ENCODE assay signal across 26 cellular contexts in the genomic region with DNA sequence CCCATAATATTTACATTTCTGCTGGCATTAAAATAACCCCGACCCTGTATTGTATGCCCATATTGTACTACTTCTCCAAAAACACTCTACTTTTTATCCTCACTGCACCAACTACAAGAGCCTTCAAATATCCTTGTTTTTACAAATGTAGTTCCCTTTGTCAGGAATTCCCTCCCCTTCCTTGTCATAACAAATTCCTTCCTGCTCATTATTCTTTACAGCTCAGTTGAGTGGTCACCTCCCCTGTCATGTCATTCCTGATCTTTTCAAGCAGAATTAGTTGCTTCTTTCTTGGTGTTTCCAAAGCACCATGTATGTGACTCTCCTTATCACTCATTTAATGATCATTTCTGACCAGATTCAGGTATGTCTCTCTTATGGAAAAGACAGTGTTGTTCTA.
"Had no signal": no experiment of that assay in that cellular context is flagged by ENCODE, and none has a peak within 500 bp of the region (broad histone marks: within the 10 kb centered on the region; RNA-seq: fewer than 3 reads in every experiment).

No MANE protein-coding gene starts in this region.

- H3K4me1 ChIP-seq: foreskin keratinocyte, psoas muscle, sigmoid colon, testis, tibial nerve, upper lobe of right lung, vagina had no signal

- H3K36me3 Mint-ChIP-seq: natural killer cell treated with Interleukin-12 subunit alpha and Interleukin-12 subunit beta and Interleukin-15 and Interleukin-18, amount 100 ng/mL, for 72 hours; stimulated activated naive B cell treated with anti-CD40 and anti-IgM and Interleukin-4, amounts not matched to agents 10 μg/mL and 1 μg/mL and 100 μg/mL, for 72 hours had no signal

- H3K27me3 Mint-ChIP-seq: natural killer cell treated with Interleukin-12 subunit alpha and Interleukin-12 subunit beta and Interleukin-15 and Interleukin-18, amount 100 ng/mL, for 72 hours; stimulated activated naive B cell treated with anti-CD40 and anti-IgM and Interleukin-4, amounts not matched to agents 10 μg/mL and 1 μg/mL and 100 μg/mL, for 72 hours had no signal

- H3K4me3 ChIP-seq: hepatocyte, lung, psoas muscle, sigmoid colon, skin epidermis, testis, tibial nerve, upper lobe of right lung, vagina had no signal

- H3K9me3 ChIP-seq: neutrophil, psoas muscle, sigmoid colon, testis, tibial nerve, upper lobe of right lung, vagina had no signal

- FAIRE-seq: endothelial cell of umbilical vein, kidney had no signal

- H3K4me2 ChIP-seq: hepatocyte had no signal

- DNase-seq: effector CD4-positive, alpha-beta T cell; endodermal cell; erythroblast; foreskin keratinocyte; head of caudate nucleus; kidney; left cardiac atrium; left ventricle myocardium superior; mesenchymal stem cell; midbrain; psoas muscle; sigmoid colon; stimulated activated CD4-positive, alpha-beta T cell treated with anti-CD3 and anti-CD28 coated beads, Interleukin-2, amount 100 ng/mL, for 24 hours; stimulated activated CD4-positive, alpha-beta T cell treated with anti-CD3 and anti-CD28 coated beads, Interleukin-4, amount 100 ng/mL, for 4 hours; stimulated activated naive B cell treated with anti-CD40 and anti-IgM and Interleukin-4, amounts not matched to agents 10 μg/mL and 1 μg/mL and 100 μg/mL, for 72 hours; stimulated activated naive CD8-positive, alpha-beta T cell treated with anti-CD3 and anti-CD28 coated beads, Interleukin-15, amount 100 ng/mL, for 72 hours; testis; upper lobe of right lung had no signal

- ATAC-seq: foreskin keratinocyte; left cardiac atrium; left ventricle myocardium superior; natural killer cell treated with Interleukin-12 subunit alpha and Interleukin-12 subunit beta and Interleukin-15 and Interleukin-18, amount 100 ng/mL, for 72 hours; psoas muscle; stimulated activated naive B cell treated with anti-CD40 and anti-IgM and Interleukin-4, amounts not matched to agents 10 μg/mL and 1 μg/mL and 100 μg/mL, for 72 hours; stimulated activated naive CD8-positive, alpha-beta T cell treated with anti-CD3 and anti-CD28 coated beads, Interleukin-15, amount 100 ng/mL, for 72 hours; upper lobe of right lung had no signal

- H3K4me3 Mint-ChIP-seq: endodermal cell; natural killer cell treated with Interleukin-12 subunit alpha and Interleukin-12 subunit beta and Interleukin-15 and Interleukin-18, amount 100 ng/mL, for 72 hours; stimulated activated naive B cell treated with anti-CD40 and anti-IgM and Interleukin-4, amounts not matched to agents 10 μg/mL and 1 μg/mL and 100 μg/mL, for 72 hours; stimulated activated naive CD8-positive, alpha-beta T cell treated with anti-CD3 and anti-CD28 coated beads, Interleukin-15, amount 100 ng/mL, for 72 hours had no signal

- H3K36me3 ChIP-seq: neutrophil, sigmoid colon, tibial nerve, upper lobe of right lung, vagina had no signal

- H3K27ac Mint-ChIP-seq: endodermal cell; natural killer cell treated with Interleukin-12 subunit alpha and Interleukin-12 subunit beta and Interleukin-15 and Interleukin-18, amount 100 ng/mL, for 72 hours; stimulated activated naive B cell treated with anti-CD40 and anti-IgM and Interleukin-4, amounts not matched to agents 10 μg/mL and 1 μg/mL and 100 μg/mL, for 72 hours; stimulated activated naive CD8-positive, alpha-beta T cell treated with anti-CD3 and anti-CD28 coated beads, Interleukin-15, amount 100 ng/mL, for 72 hours had no signal

- H3K27me3 ChIP-seq: foreskin keratinocyte, hepatocyte, neutrophil, sigmoid colon, testis, tibial nerve, upper lobe of right lung, vagina had no signal

- H3K4me1 Mint-ChIP-seq: endodermal cell; stimulated activated naive B cell treated with anti-CD40 and anti-IgM and Interleukin-4, amounts not matched to agents 10 μg/mL and 1 μg/mL and 100 μg/mL, for 72 hours; stimulated activated naive CD8-positive, alpha-beta T cell treated with anti-CD3 and anti-CD28 coated beads, Interleukin-15, amount 100 ng/mL, for 72 hours had no signal

- H3K9me3 Mint-ChIP-seq: endodermal cell; stimulated activated naive CD8-positive, alpha-beta T cell treated with anti-CD3 and anti-CD28 coated beads, Interleukin-15, amount 100 ng/mL, for 72 hours had no signal

- H3K27ac ChIP-seq: foreskin keratinocyte, hepatocyte, neutrophil, psoas muscle, sigmoid colon, skin epidermis, testis, tibial nerve, upper lobe of right lung, vagina had no signal
